ENCODE assay signal across 8 cellular contexts in genomic region chr2:231052494-231053451, GRCh38. TPM values are rescaled to one million over a fixed set of nuclear protein-coding genes. Genes with fewer than 3 reads are reported as not detected.
DNase-seq lines count a peak whose midpoint lies in the region; ATAC-seq and TF ChIP-seq lines count a peak whose summit lies in the region.

No MANE protein-coding gene starts in this region.

- H3K27ac ChIP-seq in GM23338 (ENCODE audit: low read depth) = no peak overlapping the region
- H3K27ac ChIP-seq in SK-N-SH (ENCODE audit: low read depth in 2 of 2, low read length in 1 of 2) = peak overlapping the region in 1 of 2 experiments; percentile 56; a peak in 2 of 4 replicates
- H3K27ac ChIP-seq in cardiac muscle cell = no peak overlapping the region
- peak overlapping the region; percentile 13 for H3K27ac ChIP-seq in trophoblast cell (ENCODE audit: low read depth, low read length)
- peak overlapping the region in 3 of 4 donors; percentile 10 to 64 (median 35) for H3K27ac ChIP-seq in tibial nerve

- H3K4ac ChIP-seq in trophoblast cell (ENCODE audit: low read depth, low read length) = no peak overlapping the region

- DNase-seq in EL = peak; percentile 84
- DNase-seq in GM23338 (ENCODE audit: low spot score) = peak; percentile 96
- peak; percentile 90 for DNase-seq in LoVo (ENCODE audit: low spot score)
- peak; percentile 90 for DNase-seq in SK-N-SH
- DNase-seq in activated naive CD4-positive, alpha-beta T cell treated with anti-CD3 and anti-CD28 coated beads, Interleukin-2, amount 50 U/mL, for 72 hours (ENCODE audit: low spot score in 2 of 2) = peak; percentile 85 to 88
- DNase-seq in cardiac muscle cell (ENCODE audit: low read depth in 1 of 2, low spot score in 1 of 2) = peak; percentile 88 to 90
- peak; percentile 89 to 95 for DNase-seq in trophoblast cell
- peak; percentile 55 to 66 for DNase-seq in tibial nerve (ENCODE audit: low spot score in 2 of 2)

- peak; percentile 53 for TF ChIP-seq RAD21 in SK-N-SH (IDR thresholded peaks at IDR 0.05; ENCODE audit: low read length)

- H3K36me3 ChIP-seq in GM23338 (ENCODE audit: insufficient read depth) = no peaks in the 10 kb centered on the region
- H3K36me3 ChIP-seq in SK-N-SH (replicated peaks in 1 of 2; ENCODE audit: control insufficient read depth in 1 of 2, insufficient read depth in 2 of 2, low read length in 1 of 2) = no peaks in the 10 kb centered on the region
- H3K36me3 ChIP-seq in cardiac muscle cell = no peaks in the 10 kb centered on the region
- no peaks in the 10 kb centered on the region for H3K36me3 ChIP-seq in trophoblast cell (ENCODE audit: control insufficient read depth in 1 of 2, insufficient read depth in 2 of 2, low read length in 2 of 2)
- H3K36me3 ChIP-seq in tibial nerve = no peaks in the 10 kb centered on the region

- H4K12ac ChIP-seq in trophoblast cell (ENCODE audit: low read depth, low read length) = peak overlapping the region; percentile 60

- H2AK5ac ChIP-seq in trophoblast cell (ENCODE audit: low read length) = no peak overlapping the region

- peak overlapping the region; percentile 25 for H2BK12ac ChIP-seq in trophoblast cell (ENCODE audit: low read length)

- no peaks in the 10 kb centered on the region for H3K9me3 ChIP-seq in SK-N-SH
- H3K9me3 ChIP-seq in cardiac muscle cell (ENCODE audit: low read depth) = no peaks in the 10 kb centered on the region
- no peaks in the 10 kb centered on the region for H3K9me3 ChIP-seq in trophoblast cell (ENCODE audit: insufficient read depth, low read depth, low read length)
- no peaks in the 10 kb centered on the region for H3K9me3 ChIP-seq in tibial nerve

- H3K9me3 Mint-ChIP-seq in GM23338 = no peaks in the 10 kb centered on the region; the same call in 2 of the 3 replicates
- no peaks in the 10 kb centered on the region for H3K9me3 Mint-ChIP-seq in activated naive CD4-positive, alpha-beta T cell treated with anti-CD3 and anti-CD28 coated beads, Interleukin-2, amount 50 U/mL, for 72 hours

- H3K4me1 ChIP-seq in GM23338 (ENCODE audit: insufficient read depth) = peaks cover 7% of the 10 kb centered on the region
- peaks cover 0 to 10% of the 10 kb centered on the region in 2 experiments; a peak in 2 of 4 replicates for H3K4me1 ChIP-seq in SK-N-SH (ENCODE audit: control insufficient read depth in 1 of 2, insufficient read depth in 2 of 2, low read depth in 1 of 2, low read length in 1 of 2)
- H3K4me1 ChIP-seq in cardiac muscle cell (ENCODE audit: low read depth) = peaks cover 3% of the 10 kb centered on the region
- H3K4me1 ChIP-seq in trophoblast cell (ENCODE audit: control insufficient read depth in 1 of 2, insufficient read depth in 2 of 2, low read length in 2 of 2) = peaks cover 16 to 17% of the 10 kb centered on the region in 2 experiments
- peaks cover 0 to 27% (median 12%) of the 10 kb centered on the region in 4 donors for H3K4me1 ChIP-seq in tibial nerve

- H3K4me3 Mint-ChIP-seq in GM23338 = peak overlapping the region; percentile 78

- H3K4me2 ChIP-seq in GM23338 = peak overlapping the region; percentile 94
- H3K4me2 ChIP-seq in SK-N-SH = peak overlapping the region; percentile 83
- H3K4me2 ChIP-seq in trophoblast cell (ENCODE audit: low read length) = peak overlapping the region; percentile 66

- H2AFZ ChIP-seq in GM23338 (peak overlapping the region; percentile 99), SK-N-SH (ENCODE audit: low read depth) (peak overlapping the region; percentile 91), trophoblast cell (ENCODE audit: insufficient read depth, low read length, poor library complexity) (peak overlapping the region; percentile 76)

- H3K9ac ChIP-seq in SK-N-SH (peak overlapping the region; percentile 33; the same call in 1 of the 2 replicates), trophoblast cell (ENCODE audit: low read length) (no peak overlapping the region)

- peak overlapping the region; percentile 85 for H4K8ac ChIP-seq in trophoblast cell (ENCODE audit: low read depth, low read length)

- H4K20me1 ChIP-seq in GM23338 (replicated peaks; ENCODE audit: insufficient read depth) = 0 out of 2 replicates have a peak, but pooled peaks cover 3% of the 10 kb centered on the region
- no peaks in the 10 kb centered on the region for H4K20me1 ChIP-seq in SK-N-SH (ENCODE audit: insufficient read depth)

- H2BK120ac ChIP-seq in trophoblast cell (ENCODE audit: insufficient read depth, low read length, poor library complexity) = peak overlapping the region; percentile 44

- peak; percentile 83 for ATAC-seq in GM23338
- peak; percentile 82 to 84 for ATAC-seq in activated naive CD4-positive, alpha-beta T cell treated with anti-CD3 and anti-CD28 coated beads, Interleukin-2, amount 50 U/mL, for 72 hours

- peak overlapping the region; percentile 9 for H3K14ac ChIP-seq in trophoblast cell (ENCODE audit: low read length)

- no peak for TF ChIP-seq POLR2A in tibial nerve (IDR thresholded peaks at IDR 0.05)

- POLR2A ChIA-PET in SK-N-SH (lab: Yijun Ruan, JAX) = interaction anchor here (0.9 kb wide), 1 partner anchor 228 kb away, joined by 3 read pairs; no protein-coding TSS in a partner anchor

- peak overlapping the region; percentile 76 for H3K4me3 ChIP-seq in GM23338
- H3K4me3 ChIP-seq in SK-N-SH (ENCODE audit: low read depth in 2 of 2, low read length in 1 of 2) = peak overlapping the region; percentile 60 to 68
- peak overlapping the region; percentile 25 for H3K4me3 ChIP-seq in cardiac muscle cell
- peak overlapping the region; percentile 64 for H3K4me3 ChIP-seq in trophoblast cell (ENCODE audit: low read depth, low read length)
- H3K4me3 ChIP-seq in tibial nerve = peak overlapping the region; percentile 42 to 75 (median 70)

- no peak overlapping the region for H3K23ac ChIP-seq in trophoblast cell (ENCODE audit: low read length)

- WGBS in SK-N-SH (ENCODE audit: low lambda C conversion rate) = 19% methylated on average over 26 of the region's 62 CpGs
- no CpG with 5 or more reads among the region's 62 CpGs for WGBS in trophoblast cell (ENCODE audit: extremely low coverage, insufficient coverage, insufficient read length)
- WGBS in tibial nerve, 2 donors = 7 to 11% methylated on average over 34 to 59 of the region's 62 CpGs

- H4K91ac ChIP-seq in trophoblast cell (ENCODE audit: low read depth, low read length) = peak overlapping the region; percentile 41

- CTCF ChIA-PET in SK-N-SH (lab: Yijun Ruan, JAX) = interaction anchor here (0.6 to 3.9 kb wide), 50 partner anchors 8 to 459 kb away, joined by 3 to 39 read pairs (median 4); partner anchors contain the start of genes C2orf72 and ITM2C

- no peaks in the 10 kb centered on the region for H3K36me3 Mint-ChIP-seq in GM23338 (ENCODE audit: low read depth)
- H3K36me3 Mint-ChIP-seq in activated naive CD4-positive, alpha-beta T cell treated with anti-CD3 and anti-CD28 coated beads, Interleukin-2, amount 50 U/mL, for 72 hours = peaks cover 0 to 7% of the 10 kb centered on the region in 2 donors

- peaks cover 23% of the 10 kb centered on the region for H3K27me3 Mint-ChIP-seq in GM23338 (ENCODE audit: insufficient read depth, low read depth, poor library complexity)

- H3K4me1 Mint-ChIP-seq in GM23338 = peaks cover 12% of the 10 kb centered on the region; the same call in 2 of the 3 replicates

- peak; percentile 75 to 95 for TF ChIP-seq CTCF in GM23338 (conservative IDR thresholded peaks at IDR 0.05; ENCODE audit: low read depth in 2 of 2)
- peak; percentile 88 for TF ChIP-seq CTCF in SK-N-SH (IDR thresholded peaks at IDR 0.05)
- TF ChIP-seq CTCF in cardiac muscle cell (IDR thresholded peaks at IDR 0.05; ENCODE audit: low read depth, low read length) = peak; percentile 97
- TF ChIP-seq CTCF in tibial nerve (IDR thresholded peaks at IDR 0.05) = peak; percentile 80 to 96 (median 92)

- H3K27me3 ChIP-seq in GM23338 (ENCODE audit: insufficient read depth) (peaks cover 24% of the 10 kb centered on the region), SK-N-SH (ENCODE audit: insufficient read depth) (no peaks in the 10 kb centered on the region), cardiac muscle cell (no peaks in the 10 kb centered on the region), trophoblast cell (ENCODE audit: insufficient read depth, low read length) (no peaks in the 10 kb centered on the region), tibial nerve (no peaks in the 10 kb centered on the region)

- H2BK5ac ChIP-seq in trophoblast cell (ENCODE audit: low read depth, low read length, poor library complexity) = no peak overlapping the region

- TF ChIP-seq EP300 in SK-N-SH (IDR thresholded peaks at IDR 0.05; ENCODE audit: borderline replicate concordance in 1 of 2, low read depth in 1 of 2, low read length in 1 of 2) = no peak
- TF ChIP-seq EP300 in tibial nerve (IDR thresholded peaks at IDR 0.05) = peak in 1 of 2 donors; percentile 44

- H3F3A ChIP-seq in GM23338 (replicated peaks; ENCODE audit: low read depth) (no peaks in the 10 kb centered on the region), SK-N-SH (replicated peaks; ENCODE audit: insufficient read depth) (no peaks in the 10 kb centered on the region)

- H3K9me2 ChIP-seq in GM23338 (ENCODE audit: insufficient read depth) = no peaks in the 10 kb centered on the region
- H3K9me2 ChIP-seq in SK-N-SH = no peaks in the 10 kb centered on the region

- H3K18ac ChIP-seq in trophoblast cell (ENCODE audit: low read length) = no peak overlapping the region

- H3K79me2 ChIP-seq in GM23338 (replicated peaks; ENCODE audit: insufficient read depth) (peaks cover 9% of the 10 kb centered on the region), SK-N-SH (ENCODE audit: insufficient read depth) (peaks cover 11% of the 10 kb centered on the region), trophoblast cell (ENCODE audit: control insufficient read depth, insufficient read depth, low read length, poor library complexity) (peaks cover 10% of the 10 kb centered on the region)

- H3K79me1 ChIP-seq in trophoblast cell (ENCODE audit: low read length) = peaks cover 17% of the 10 kb centered on the region

- no peak overlapping the region for H3K27ac Mint-ChIP-seq in GM23338
- H3K27ac Mint-ChIP-seq in activated naive CD4-positive, alpha-beta T cell treated with anti-CD3 and anti-CD28 coated beads, Interleukin-2, amount 50 U/mL, for 72 hours = peak overlapping the region; percentile 37 to 58

RNA-seq across cellular contexts. Expression of gene PSMD1, which starts 3.9 kb away (rescaled TPM):
- 148 and 180 TPM in 2 replicates for total RNA-seq in GM23338 (2014; rRNA removed; shearing (Covaris generic))
- polyA plus RNA-seq in GM23338 (2016; fragmentation: Nextera tagmentation; extraction: Ambion mirVana) (156 and 177 TPM in 2 replicates), SK-N-SH (2012; rRNA removed) (92.3 and 124 TPM in 2 replicates), cardiac muscle cell (93.8 and 133 TPM in 2 replicates)
- polyA plus RNA-seq in SK-N-SH (2012; cell fraction: cytosol; rRNA removed) = 92.4 and 102 TPM in 2 replicates
- 58.4 and 118 TPM in 2 replicates for polyA plus RNA-seq in SK-N-SH (2012; cell fraction: nucleus; rRNA removed)
- total RNA-seq in activated naive CD4-positive, alpha-beta T cell treated with anti-CD3 and anti-CD28 coated beads, Interleukin-2, amount 50 U/mL, for 72 hours = 100 to 1,000 TPM in 1 of 2 donors, 10 to 100 TPM in 1; 99.7 to 105 TPM
- total RNA-seq in cardiac muscle cell (68.1 and 122 TPM in 2 replicates), tibial nerve (10 to 100 TPM; 47.9 to 79.3 (median 61.9) TPM)
- polyA plus RNA-seq in trophoblast cell (2013) = 148 and 153 TPM in 2 replicates

RNA-seq across cellular contexts. Expression of gene C2orf72, which starts 15.4 kb away (rescaled TPM):
- total RNA-seq in GM23338 (2014; rRNA removed; shearing (Covaris generic)) = 1.3 and 1.4 TPM in 2 replicates
- 0.17 and 0.37 TPM in 2 replicates for polyA plus RNA-seq in GM23338 (2016; fragmentation: Nextera tagmentation; extraction: Ambion mirVana)
- polyA plus RNA-seq in SK-N-SH (2012; rRNA removed) = 0.32 and 0.35 TPM in 2 replicates
- polyA plus RNA-seq in SK-N-SH (2012; cell fraction: cytosol; rRNA removed) = 0.35 and 0.52 TPM in 2 replicates
- polyA plus RNA-seq in SK-N-SH (2012; cell fraction: nucleus; rRNA removed) = 0.31 and 0.59 TPM in 2 replicates
- total RNA-seq in activated naive CD4-positive, alpha-beta T cell treated with anti-CD3 and anti-CD28 coated beads, Interleukin-2, amount 50 U/mL, for 72 hours = 1 to 10 TPM in 1 of 2 donors, under 1 TPM in 1; 0.18 to 5.7 TPM
- total RNA-seq in cardiac muscle cell = 4.2 and 5.4 TPM in 2 replicates
- polyA plus RNA-seq in cardiac muscle cell = 2.2 and 5.3 TPM in 2 replicates
- 64.8 and 69.7 TPM in 2 replicates for polyA plus RNA-seq in trophoblast cell (2013)
- total RNA-seq in tibial nerve = 1 to 10 TPM in 1 of 4 donors, under 1 TPM in 2, not detected in 1; 0.20 to 2.6 (median 0.42) TPM

RNA-seq across cellular contexts. Expression of gene SPATA3, which starts 56.9 kb away (rescaled TPM):
- total RNA-seq in GM23338 (2014; rRNA removed; shearing (Covaris generic)) = not detected in 2 replicates
- polyA plus RNA-seq in GM23338 (2016; fragmentation: Nextera tagmentation; extraction: Ambion mirVana) = not detected in 2 replicates
- polyA plus RNA-seq in SK-N-SH (2012; rRNA removed) = not detected in 2 replicates
- polyA plus RNA-seq in SK-N-SH (2012; cell fraction: cytosol; rRNA removed) = not detected in 2 replicates
- not detected in 2 replicates for polyA plus RNA-seq in SK-N-SH (2012; cell fraction: nucleus; rRNA removed)
- 1 to 10 TPM in 1 of 2 donors, under 1 TPM in 1; 0.84 to 2.9 TPM for total RNA-seq in activated naive CD4-positive, alpha-beta T cell treated with anti-CD3 and anti-CD28 coated beads, Interleukin-2, amount 50 U/mL, for 72 hours
- total RNA-seq in cardiac muscle cell = not detected in 2 replicates
- polyA plus RNA-seq in cardiac muscle cell = not detected in 2 replicates
- polyA plus RNA-seq in trophoblast cell (2013) = 0.31 and 0.37 TPM in 2 replicates
- total RNA-seq in tibial nerve = not detected

Comparison
In these comparisons a context has a peak if more than half of its experiments do, and no peak if none do; other contexts are left out.
1. H3K27ac ChIP-seq: peak in trophoblast cell (single experiment) and tibial nerve (3 of 4); none in GM23338 (single experiment) and cardiac muscle cell (single experiment).
2. H3K4me3 ChIP-seq: peak in every context shown above with its lines; median percentile 76 in GM23338; 70 in tibial nerve; 64 in SK-N-SH; 64 in trophoblast cell; 25 in cardiac muscle cell.
3. Peak in every context shown above with its lines, with median percentiles within 50 percentile points of each other: DNase-seq, H2AFZ ChIP-seq, H3K4me2 ChIP-seq and CTCF ChIP-seq.